In genomic region chr1:235088440-235088839, GRCh38 we compare ENCODE assay signal across 19 cellular contexts. TPM values are rescaled to one million over a fixed set of nuclear protein-coding genes. Genes with fewer than 3 reads are reported as not detected.
A peak's percentile ranks its signal among the peaks of the same experiment; 100 is the strongest.
DNase-seq lines count a peak whose midpoint lies in the region; ATAC-seq, FAIRE-seq and TF ChIP-seq lines count a peak whose summit lies in the region.
"Had no signal": no experiment of that assay in that cellular context is flagged by ENCODE, and none has a peak within 500 bp of the region (broad histone marks: within the 10 kb centered on the region; RNA-seq: fewer than 3 reads in every experiment).

No MANE protein-coding gene starts in this region.

- no peak for TF ChIP-seq RAD21 in H1 (IDR thresholded peaks at IDR 0.05 in 1 of 2, conservative IDR thresholded peaks at IDR 0.05 in 1 of 2; ENCODE audit: low read depth in 2 of 2, low read length in 2 of 2)

- H3K27me3 ChIP-seq in GM23338 (ENCODE audit: insufficient read depth) (no peaks in the 10 kb centered on the region), H1 (replicated peaks in 1 of 4; ENCODE audit: control insufficient read depth in 3 of 4, extremely low read depth in 1 of 4, insufficient read depth in 3 of 4, low read length in 3 of 4) (no peaks in the 10 kb centered on the region), neuronal stem cell (ENCODE audit: control insufficient read depth in 3 of 3, insufficient read depth in 3 of 3, low read depth in 1 of 3, low read length in 3 of 3) (no peaks in the 10 kb centered on the region), prostate gland (replicated peaks; ENCODE audit: insufficient read depth) (no peaks in the 10 kb centered on the region)
- H3K27me3 ChIP-seq: BLaER1 had no signal

- H2BK12ac ChIP-seq in H1 (ENCODE audit: low read depth, low read length) = peak overlapping the region; percentile 90; the same call in 1 of the 2 replicates
- H2BK12ac ChIP-seq in neuronal stem cell (ENCODE audit: low read length) = no peak overlapping the region

- H3K23me2 ChIP-seq in H1 (ENCODE audit: low read depth, low read length) = no peaks in the 10 kb centered on the region; the same call in 1 of the 2 replicates

- H3K79me2 ChIP-seq in GM23338 (replicated peaks; ENCODE audit: insufficient read depth) = no peaks in the 10 kb centered on the region
- H3K79me2 ChIP-seq in H1 (ENCODE audit: control insufficient read depth in 1 of 2, insufficient read depth in 2 of 2, low read length in 2 of 2) = no peaks in the 10 kb centered on the region

- H3K4me3 Mint-ChIP-seq in GM23338 (no peak overlapping the region), WTC11 (no peak overlapping the region)
- H3K4me3 Mint-ChIP-seq in activated T-helper 2 cell treated with anti-CD3 and anti-CD28 coated beads, Interferon-gamma antibody, Interleukin-2, Interleukin-4, amounts not matched to agents 10 μg/mL and 5 μg/mL and 100 μg/mL, durations not matched to agents 14 hours and 24 hours and 36 hours (ENCODE audit: low read depth) = no peak overlapping the region
- H3K4me3 Mint-ChIP-seq: CD14-positive monocyte, H9 had no signal

- CTCF ChIA-PET in WTC11 (lab: Charles Lee) = interaction anchor here (1.5 kb wide), 1 partner anchor 589 kb away, joined by 5 read pairs; no protein-coding TSS in a partner anchor
- CTCF ChIA-PET in H1 (lab: Charles Lee; ENCODE audit: partially characterized antibody) = interaction anchor here (1.0 to 2.3 kb wide), 4 partner anchors 8 to 601 kb away, joined by 4 to 8 read pairs (median 6); no protein-coding TSS in a partner anchor

- no peak for TF ChIP-seq CTCF in GM23338 (conservative IDR thresholded peaks at IDR 0.05; ENCODE audit: low read depth in 2 of 2)
- no peak for TF ChIP-seq CTCF in WTC11 (IDR thresholded peaks at IDR 0.05)
- no peak for TF ChIP-seq CTCF in H1 (IDR thresholded peaks at IDR 0.05; ENCODE audit: control extremely low read depth in 1 of 3, insufficient read depth in 1 of 3, low read depth in 1 of 3, low read length in 3 of 3)
- TF ChIP-seq CTCF in prostate gland (IDR thresholded peaks at IDR 0.05) = no peak

- H3K4ac ChIP-seq in H1 (replicated peaks; ENCODE audit: insufficient read length, low read depth, low read length) (no peak overlapping the region), neuronal stem cell (ENCODE audit: low read length) (no peak overlapping the region)

- H2BK20ac ChIP-seq in H1 (ENCODE audit: low read length) = peak overlapping the region; percentile 66

- no peak for TF ChIP-seq POLR2A in H1 (IDR thresholded peaks at IDR 0.05; ENCODE audit: control extremely low read depth in 1 of 2, low read depth in 2 of 2, low read length in 2 of 2)
- no peak for TF ChIP-seq POLR2A in prostate gland (IDR thresholded peaks at IDR 0.05)

- intact Hi-C loops in prostate gland (cut with DNase I) = no loop called here
- intact Hi-C loops in activated T-helper 2 cell treated with anti-CD3 and anti-CD28 coated beads, Interferon-gamma antibody, Interleukin-2, Interleukin-4, amounts not matched to agents 10 μg/mL and 5 μg/mL and 100 μg/mL, durations not matched to agents 14 hours and 24 hours and 36 hours (cut with micrococcal nuclease) = no loop called here

- POLR2A ChIA-PET in WTC11 (lab: Charles Lee) = interaction anchor here (0.6 kb wide), 1 partner anchor 1658 kb away, joined by 3 read pairs; no protein-coding TSS in a partner anchor
- POLR2A ChIA-PET in H1 (lab: Charles Lee; ENCODE audit: partially characterized antibody) = interaction anchor here (0.6 to 1.6 kb wide), 2 partner anchors 24 to 367 kb away, joined by 3 to 4 read pairs; no protein-coding TSS in a partner anchor

- H4K20me1 ChIP-seq in GM23338 (replicated peaks; ENCODE audit: insufficient read depth) (no peaks in the 10 kb centered on the region), H1 (replicated peaks in 1 of 2; ENCODE audit: control insufficient read depth in 1 of 2, insufficient read depth in 2 of 2, low read length in 2 of 2) (no peaks in the 10 kb centered on the region)
- H4K20me1 ChIP-seq: BLaER1 had no signal

- no peak for TF ChIP-seq EP300 in H1 (IDR thresholded peaks at IDR 0.05; ENCODE audit: borderline replicate concordance in 1 of 2, low read depth in 2 of 2, low read length in 2 of 2)

- H2BK15ac ChIP-seq in H1 (ENCODE audit: low read length) = no peak overlapping the region
- no peak overlapping the region for H2BK15ac ChIP-seq in neuronal stem cell (ENCODE audit: low read length)

- H3K9me2 ChIP-seq in GM23338 (ENCODE audit: insufficient read depth) = no peaks in the 10 kb centered on the region

- H3K4me1 ChIP-seq in GM23338 (ENCODE audit: insufficient read depth) (peaks cover 19% of the 10 kb centered on the region), H1 (replicated peaks in 1 of 4; ENCODE audit: control insufficient read depth in 3 of 4, insufficient read depth in 4 of 4, low read length in 3 of 4) (peaks cover 6 to 23% (median 20%) of the 10 kb centered on the region in 4 experiments), neuronal stem cell (ENCODE audit: control insufficient read depth in 2 of 2, insufficient read depth in 1 of 2, low read depth in 1 of 2, low read length in 2 of 2) (peaks cover 20% of the 10 kb centered on the region in 2 donors), prostate gland (replicated peaks) (no peaks in the 10 kb centered on the region)

- no peaks in the 10 kb centered on the region for H3K79me1 ChIP-seq in H1 (ENCODE audit: low read depth, low read length)
- H3K79me1 ChIP-seq in neuronal stem cell (ENCODE audit: low read depth, low read length) = no peaks in the 10 kb centered on the region

- peaks cover 38% of the 10 kb centered on the region for H3K4me1 Mint-ChIP-seq in GM23338
- H3K4me1 Mint-ChIP-seq in WTC11 = peaks cover 36% of the 10 kb centered on the region
- H3K4me1 Mint-ChIP-seq in activated T-helper 2 cell treated with anti-CD3 and anti-CD28 coated beads, Interferon-gamma antibody, Interleukin-2, Interleukin-4, amounts not matched to agents 10 μg/mL and 5 μg/mL and 100 μg/mL, durations not matched to agents 14 hours and 24 hours and 36 hours (ENCODE audit: low read depth) = peaks cover 16% of the 10 kb centered on the region

- H2AK5ac ChIP-seq in H1 (ENCODE audit: low read depth, low read length) = no peak overlapping the region
- H2AK5ac ChIP-seq in neuronal stem cell (ENCODE audit: low read depth, low read length) = peak overlapping the region; percentile 94

- H3K27ac ChIP-seq in GM23338 (ENCODE audit: low read depth) (peak overlapping the region; percentile 70; the same call in 1 of the 2 replicates), H1 (ENCODE audit: low read depth, low read length) (no peak overlapping the region), neuronal stem cell (replicated peaks; ENCODE audit: low read length) (no peak overlapping the region), prostate gland (no peak overlapping the region)
- H3K27ac ChIP-seq: BLaER1 had no signal

- H2AFZ ChIP-seq in GM23338 (no peak overlapping the region), H1 (ENCODE audit: low read length) (no peak overlapping the region), neuronal stem cell (ENCODE audit: low read length) (peak overlapping the region; percentile 24)

- H3K36me3 ChIP-seq in GM23338 (ENCODE audit: insufficient read depth) (no peaks in the 10 kb centered on the region), H1 (ENCODE audit: control insufficient read depth in 2 of 4, insufficient read depth in 4 of 4, low read length in 3 of 4) (no peaks in the 10 kb centered on the region), neuronal stem cell (replicated peaks in 1 of 2; ENCODE audit: control insufficient read depth in 2 of 2, insufficient read depth in 2 of 2, low read length in 2 of 2) (no peaks in the 10 kb centered on the region), prostate gland (no peaks in the 10 kb centered on the region)
- H3K36me3 ChIP-seq: BLaER1 had no signal

- no peak overlapping the region for H3K56ac ChIP-seq in H1 (replicated peaks; ENCODE audit: insufficient read length, low read depth, low read length)

- no peak overlapping the region for H3K14ac ChIP-seq in H1 (ENCODE audit: insufficient read length)
- no peak overlapping the region for H3K14ac ChIP-seq in neuronal stem cell (ENCODE audit: low read length)

- H3K9ac ChIP-seq in H1 (replicated peaks in 1 of 4; ENCODE audit: extremely low read depth in 1 of 4, low read depth in 3 of 4, low read length in 3 of 4) (no peak overlapping the region), neuronal stem cell (ENCODE audit: low read depth, low read length, poor library complexity) (no peak overlapping the region)
- H3K9ac ChIP-seq: BLaER1 had no signal

- H2BK120ac ChIP-seq in H1 (replicated peaks; ENCODE audit: low read depth, low read length) (no peak overlapping the region), neuronal stem cell (ENCODE audit: low read depth, low read length) (no peak overlapping the region)

- no peak overlapping the region for H3K23ac ChIP-seq in H1 (ENCODE audit: insufficient read length)
- H3K23ac ChIP-seq in neuronal stem cell (ENCODE audit: low read depth, low read length, poor library complexity) = no peak overlapping the region

- H3K4me3 ChIP-seq in GM23338 (no peak overlapping the region), H1 (ENCODE audit: extremely low read depth in 1 of 4, insufficient read depth in 2 of 4, low read depth in 3 of 4, low read length in 4 of 4) (no peak overlapping the region), neuronal stem cell (ENCODE audit: low read length in 2 of 2) (no peak overlapping the region), prostate gland (no peak overlapping the region)
- H3K4me3 ChIP-seq: BLaER1 had no signal

- H3K9me3 ChIP-seq in H1 (ENCODE audit: insufficient read depth in 2 of 2, low read depth in 1 of 2, low read length in 1 of 2) = no peaks in the 10 kb centered on the region
- H3K9me3 ChIP-seq in neuronal stem cell (replicated peaks in 1 of 2; ENCODE audit: control insufficient read depth in 2 of 2, insufficient read depth in 1 of 2, low read depth in 1 of 2, low read length in 2 of 2) = peaks cover 0 to under 1% of the 10 kb centered on the region in 2 donors
- no peaks in the 10 kb centered on the region for H3K9me3 ChIP-seq in prostate gland
- H3K9me3 ChIP-seq: BLaER1 had no signal

- ATAC-seq in GM23338 = no peak
- no peak for ATAC-seq in WTC11
- ATAC-seq in GM18520 (IDR thresholded peaks at IDR 0.05; ENCODE audit: unreplicated experiment) = no peak

- H3K36me3 Mint-ChIP-seq in GM23338 (ENCODE audit: low read depth) (no peaks in the 10 kb centered on the region), WTC11 (no peaks in the 10 kb centered on the region)
- H3K36me3 Mint-ChIP-seq in activated T-helper 2 cell treated with anti-CD3 and anti-CD28 coated beads, Interferon-gamma antibody, Interleukin-2, Interleukin-4, amounts not matched to agents 10 μg/mL and 5 μg/mL and 100 μg/mL, durations not matched to agents 14 hours and 24 hours and 36 hours (ENCODE audit: low read depth) = no peaks in the 10 kb centered on the region
- H3K36me3 Mint-ChIP-seq: CD14-positive monocyte; CD4-positive, alpha-beta memory T cell had no signal

- FAIRE-seq in H1 (lab: Jason Lieb, UNC) = no peak
- FAIRE-seq: HTR-8/SVneo had no signal

- H3F3A ChIP-seq in GM23338 (replicated peaks; ENCODE audit: low read depth) = peaks cover 13% of the 10 kb centered on the region; the same call in 1 of the 2 replicates

- no peaks in the 10 kb centered on the region; the same call in 2 of the 3 replicates for H3K9me3 Mint-ChIP-seq in GM23338
- H3K9me3 Mint-ChIP-seq in WTC11 = no peaks in the 10 kb centered on the region
- H3K9me3 Mint-ChIP-seq in activated T-helper 2 cell treated with anti-CD3 and anti-CD28 coated beads, Interferon-gamma antibody, Interleukin-2, Interleukin-4, amounts not matched to agents 10 μg/mL and 5 μg/mL and 100 μg/mL, durations not matched to agents 14 hours and 24 hours and 36 hours = no peaks in the 10 kb centered on the region
- H3K9me3 Mint-ChIP-seq: CD4-positive, alpha-beta memory T cell; H9 had no signal

- H3K4me2 ChIP-seq in GM23338 (no peak overlapping the region), H1 (ENCODE audit: insufficient read depth in 1 of 2, low read depth in 2 of 2, low read length in 2 of 2) (no peak overlapping the region), neuronal stem cell (ENCODE audit: insufficient read depth, low read length, poor library complexity, severe bottlenecking) (no peak overlapping the region)
- H3K4me2 ChIP-seq: BLaER1 had no signal

- H3K27ac Mint-ChIP-seq in GM23338 (no peak overlapping the region), WTC11 (peak overlapping the region; percentile 28; the same call in 1 of the 2 replicates)
- no peak overlapping the region for H3K27ac Mint-ChIP-seq in activated T-helper 2 cell treated with anti-CD3 and anti-CD28 coated beads, Interferon-gamma antibody, Interleukin-2, Interleukin-4, amounts not matched to agents 10 μg/mL and 5 μg/mL and 100 μg/mL, durations not matched to agents 14 hours and 24 hours and 36 hours

- H3K18ac ChIP-seq in H1 (ENCODE audit: extremely low read depth, low read length) (peak overlapping the region; percentile 78; the same call in 1 of the 2 replicates), neuronal stem cell (ENCODE audit: low read length) (peak overlapping the region; percentile 59)

- H4K91ac ChIP-seq in H1 (replicated peaks; ENCODE audit: insufficient read length, low read length) (peak overlapping the region; percentile 25), neuronal stem cell (ENCODE audit: low read depth, low read length, poor library complexity) (no peak overlapping the region)

- WGBS in H1 (ENCODE audit: extremely low coverage in 1 of 2, insufficient coverage in 1 of 2, insufficient read length in 1 of 2, insufficient replicate concordance in 2 of 2, low coverage in 1 of 2, low lambda C conversion rate in 2 of 2, missing lambda C conversion rate in 1 of 2), 2 experiments = 96% methylated on average over 6 of the region's 6 CpGs; no CpG with 5 or more reads in 1 of the 2 experiments
- WGBS in neuronal stem cell (ENCODE audit: extremely low coverage in 2 of 2, insufficient read length in 2 of 2, insufficient replicate concordance in 1 of 2), 2 donors = no CpG with 5 or more reads among the region's 6 CpGs
- 83% methylated on average over 6 of the region's 6 CpGs for WGBS in prostate gland

- H4K8ac ChIP-seq in H1 (ENCODE audit: extremely low read depth, insufficient read depth, low read length) (no peak overlapping the region), neuronal stem cell (ENCODE audit: low read depth, low read length) (no peak overlapping the region)

- no peak overlapping the region for H4K5ac ChIP-seq in H1 (ENCODE audit: insufficient read length, low read depth, low read length)

- H3K27me3 Mint-ChIP-seq in GM23338 (ENCODE audit: insufficient read depth, low read depth, poor library complexity) = peaks cover 13% of the 10 kb centered on the region
- H3K27me3 Mint-ChIP-seq in WTC11 (ENCODE audit: low read depth) = no peaks in the 10 kb centered on the region; the same call in 1 of the 2 replicates
- no peaks in the 10 kb centered on the region for H3K27me3 Mint-ChIP-seq in activated T-helper 2 cell treated with anti-CD3 and anti-CD28 coated beads, Interferon-gamma antibody, Interleukin-2, Interleukin-4, amounts not matched to agents 10 μg/mL and 5 μg/mL and 100 μg/mL, durations not matched to agents 14 hours and 24 hours and 36 hours (ENCODE audit: low read depth)
- H3K27me3 Mint-ChIP-seq: CD4-positive, alpha-beta memory T cell had no signal

- DNase-seq in GM23338 (ENCODE audit: low spot score) = no peak
- DNase-seq in WTC11 (ENCODE audit: low spot score) = no peak
- DNase-seq in H1 (ENCODE audit: low read depth in 1 of 2, low spot score in 2 of 2) = no peak
- no peak for DNase-seq in neuronal stem cell (ENCODE audit: low spot score)
- DNase-seq in prostate gland (ENCODE audit: low spot score) = no peak
- no peak for DNase-seq in cerebellum (ENCODE audit: low spot score)
- no peak for DNase-seq in activated T-helper 2 cell treated with anti-CD3 and anti-CD28 coated beads, Interferon-gamma antibody, Interleukin-2, Interleukin-4, amounts not matched to agents 10 μg/mL and 5 μg/mL and 100 μg/mL, durations not matched to agents 14 hours and 24 hours and 36 hours (ENCODE audit: low spot score)
- DNase-seq: 8988T; Calu3; CD4-positive, alpha-beta memory T cell; DMS79 treated with DMSO at 0.1 percent for 48 hours; GF-D8; GOT3; H9; IMR-90 had no signal

- H2BK5ac ChIP-seq in H1 (ENCODE audit: low read depth, low read length) (0 out of 2 replicates have a peak overlapping the region, but pooled peaks have one; percentile 6), neuronal stem cell (ENCODE audit: low read length) (no peak overlapping the region)

RNA-seq across cellular contexts. Expression of gene TOMM20, which starts 40.2 kb away (rescaled TPM):
- 138 and 159 TPM in 2 replicates for total RNA-seq in GM23338 (2014; rRNA removed; shearing (Covaris generic))
- 116 and 138 TPM in 2 replicates for polyA plus RNA-seq in GM23338 (2016; fragmentation: Nextera tagmentation; extraction: Ambion mirVana)
- total RNA-seq in WTC11 (2021) = 180 to 184 TPM (median 182 TPM) in 3 replicates
- 151 and 168 TPM in 2 replicates for total RNA-seq in H1 (2021; fragmentation: NEBNext Ultra II Directional; extraction: Animal tissue kit (Norgen Biotek cat#: 25700))
- polyA plus RNA-seq in H1 (2011; rRNA removed) = 47.7 and 71.4 TPM in 2 replicates
- polyA plus RNA-seq in H1 (2011; cell fraction: cytosol; rRNA removed) = 86.5 TPM
- 36.5 TPM for polyA plus RNA-seq in H1 (2011; cell fraction: nucleus; rRNA removed)
- polyA plus RNA-seq in H1 (2012, experiment 1 of 2) = 133 to 185 TPM (median 146 TPM) in 4 replicates
- polyA plus RNA-seq in H1 (2012, experiment 2 of 2) = 19.4 TPM
- polyA plus RNA-seq in H1 (2013, experiment 1 of 2) = 134 TPM
- polyA plus RNA-seq in H1 (2013, experiment 2 of 2) = 156 TPM
- 74.6 and 94.4 TPM in 2 replicates for polyA minus RNA-seq in H1 (2011; rRNA and poly(A)+ RNA removed)
- 67.5 TPM for polyA minus RNA-seq in H1 (2011; cell fraction: cytosol; rRNA and poly(A)+ RNA removed)
- 68.5 TPM for polyA minus RNA-seq in H1 (2011; cell fraction: nucleus; rRNA and poly(A)+ RNA removed)
- 152 TPM for polyA plus RNA-seq in neuronal stem cell (2013, experiment 1 of 2)
- polyA plus RNA-seq in neuronal stem cell (2013, experiment 2 of 2) = 156 TPM
- 100 to 1,000 TPM in 1 of 2 donors, 10 to 100 TPM in 1; 77.1 to 135 TPM for total RNA-seq in prostate gland
- 84.5 TPM for total RNA-seq in cerebellum
- 105 and 118 TPM in 2 replicates for total RNA-seq in activated T-helper 2 cell treated with anti-CD3 and anti-CD28 coated beads, Interferon-gamma antibody, Interleukin-2, Interleukin-4, amounts not matched to agents 10 μg/mL and 5 μg/mL and 100 μg/mL, durations not matched to agents 14 hours and 24 hours and 36 hours
